Comparison of ENCODE assay signal across 25 cellular contexts in the genomic region with DNA sequence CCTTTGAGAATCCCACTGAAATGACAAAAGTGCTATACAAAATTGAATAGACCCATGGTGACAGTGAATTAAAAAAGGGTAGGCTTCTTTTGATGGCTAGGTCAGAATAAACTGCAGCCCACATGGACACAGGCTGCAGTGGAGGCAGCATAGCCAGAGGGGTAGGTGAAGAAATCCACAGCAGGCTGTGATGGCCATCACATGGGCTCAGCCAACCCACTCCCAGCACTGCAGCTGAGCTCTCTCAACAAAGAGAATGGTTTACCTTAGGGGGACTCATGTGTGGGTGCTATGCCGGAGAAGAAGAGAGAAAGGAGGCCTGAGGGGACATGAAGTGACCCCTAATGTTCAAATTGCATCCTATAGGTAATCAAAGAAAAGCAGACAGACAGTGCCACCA.
DNase-seq lines count a peak whose midpoint lies in the region; ATAC-seq and FAIRE-seq lines count a peak whose summit lies in the region.
"Had no signal": no experiment of that assay in that cellular context is flagged by ENCODE, and none has a peak within 500 bp of the region (broad histone marks: within the 10 kb centered on the region; RNA-seq: fewer than 3 reads in every experiment).

No MANE protein-coding gene starts in this region.

- no peaks in the 10 kb centered on the region for H3K9me3 ChIP-seq in Karpas-422 (ENCODE audit: low read length)
- H3K9me3 ChIP-seq in neuronal stem cell (replicated peaks in 1 of 2; ENCODE audit: control insufficient read depth in 2 of 2, insufficient read depth in 1 of 2, low read depth in 1 of 2, low read length in 2 of 2), result no peaks in the 10 kb centered on the region
- H3K9me3 ChIP-seq: MG63, ovary, Peyer's patch had no signal

- no peaks in the 10 kb centered on the region for H3K36me3 ChIP-seq in Karpas-422 (ENCODE audit: insufficient read depth, low read length)
- H3K36me3 ChIP-seq in neuronal stem cell (replicated peaks in 1 of 2; ENCODE audit: control insufficient read depth in 2 of 2, insufficient read depth in 2 of 2, low read length in 2 of 2), result no peaks in the 10 kb centered on the region
- H3K36me3 ChIP-seq: brain microvascular endothelial cell, MG63, ovary, Peyer's patch had no signal

- no peak overlapping the region for H3K4ac ChIP-seq in neuronal stem cell (ENCODE audit: low read length)

- no peaks in the 10 kb centered on the region for H4K20me1 ChIP-seq in Karpas-422 (ENCODE audit: insufficient read depth, low read depth, low read length)

- H2BK12ac ChIP-seq in neuronal stem cell (ENCODE audit: low read length), result no peak overlapping the region

- H3K4me1 ChIP-seq in Karpas-422 (ENCODE audit: low read length) (peaks cover 13% of the 10 kb centered on the region), neuronal stem cell (ENCODE audit: control insufficient read depth in 2 of 2, insufficient read depth in 1 of 2, low read depth in 1 of 2, low read length in 2 of 2) (peaks cover 0 to 2% of the 10 kb centered on the region in 2 donors)

- no peaks in the 10 kb centered on the region for H3K36me3 Mint-ChIP-seq in activated CD8-positive, alpha-beta memory T cell treated with anti-CD3 and anti-CD28 coated beads, Interleukin-2, amount 10 ng/mL, durations not matched to agents 7 days and 5 days
- H3K36me3 Mint-ChIP-seq in activated CD8-positive, alpha-beta T cell treated with anti-CD3 and anti-CD28 coated beads, Interleukin-2, amount 10 ng/mL, durations not matched to agents 7 days and 5 days (ENCODE audit: low read depth), result no peaks in the 10 kb centered on the region

- no peak for DNase-seq in activated CD8-positive, alpha-beta memory T cell treated with anti-CD3 and anti-CD28 coated beads, Interleukin-2, amount 10 ng/mL, durations not matched to agents 7 days and 5 days
- no peak for DNase-seq in activated CD8-positive, alpha-beta memory T cell treated with anti-CD3 and anti-CD28 coated beads, Interleukin-2, amount 50 U/mL, for 4 hours
- DNase-seq in Karpas-422 (no peak), neuronal stem cell (ENCODE audit: low spot score) (no peak), GM19239 (ENCODE audit: insufficient read length, low spot score) (no peak)
- no peak for DNase-seq in activated CD8-positive, alpha-beta T cell treated with anti-CD3 and anti-CD28 coated beads, Interleukin-2, amount 10 ng/mL, durations not matched to agents 7 days and 5 days
- DNase-seq: activated CD4-positive, alpha-beta T cell treated with anti-CD3 and anti-CD28 coated beads, Interleukin-2, amount 50 U/mL, for 4 hours; activated effector memory CD4-positive, alpha-beta T cell treated with Interleukin-2 at 50 U/mL for 16 hours; brain microvascular endothelial cell; H9; MG63; midbrain; naive thymus-derived CD4-positive, alpha-beta T cell; NCI-H1436 treated with DMSO at 0.1 percent for 48 hours; NCI-H2107; ovary; Peyer's patch; retina; SHP77 treated with DMSO at 0.1 percent for 48 hours; small intestine; T1000; trophoblast cell had no signal

- H3K27me3 Mint-ChIP-seq in activated CD8-positive, alpha-beta memory T cell treated with anti-CD3 and anti-CD28 coated beads, Interleukin-2, amount 10 ng/mL, durations not matched to agents 7 days and 5 days, result peaks cover 3% of the 10 kb centered on the region
- H3K27me3 Mint-ChIP-seq in activated CD8-positive, alpha-beta T cell treated with anti-CD3 and anti-CD28 coated beads, Interleukin-2, amount 10 ng/mL, durations not matched to agents 7 days and 5 days (ENCODE audit: low read depth), result no peaks in the 10 kb centered on the region
- H3K27me3 Mint-ChIP-seq: B cell; naive thymus-derived CD4-positive, alpha-beta T cell had no signal

- no peaks in the 10 kb centered on the region for H3K9me3 Mint-ChIP-seq in activated CD8-positive, alpha-beta memory T cell treated with anti-CD3 and anti-CD28 coated beads, Interleukin-2, amount 10 ng/mL, durations not matched to agents 7 days and 5 days (ENCODE audit: low read depth)
- no peaks in the 10 kb centered on the region for H3K9me3 Mint-ChIP-seq in activated CD8-positive, alpha-beta T cell treated with anti-CD3 and anti-CD28 coated beads, Interleukin-2, amount 10 ng/mL, durations not matched to agents 7 days and 5 days (ENCODE audit: insufficient read depth)
- H3K9me3 Mint-ChIP-seq: H9; naive thymus-derived CD4-positive, alpha-beta T cell had no signal

- H3K79me2 ChIP-seq in Karpas-422 (ENCODE audit: low read length), result no peaks in the 10 kb centered on the region

- H2AK5ac ChIP-seq in neuronal stem cell (ENCODE audit: low read depth, low read length), result no peak overlapping the region

- POLR2A ChIA-PET in activated CD8-positive, alpha-beta T cell treated with anti-CD3 and anti-CD28 coated beads, Interleukin-2, amount 10 ng/mL, durations not matched to agents 7 days and 5 days (lab: Charles Lee), result no interaction called here

- CTCF ChIA-PET in activated CD8-positive, alpha-beta memory T cell treated with anti-CD3 and anti-CD28 coated beads, Interleukin-2, amount 10 ng/mL, durations not matched to agents 7 days and 5 days (lab: Charles Lee), result no interaction called here
- CTCF ChIA-PET in activated CD8-positive, alpha-beta T cell treated with anti-CD3 and anti-CD28 coated beads, Interleukin-2, amount 10 ng/mL, durations not matched to agents 7 days and 5 days (lab: Charles Lee), result no interaction called here

- H3K4me3 ChIP-seq in Karpas-422 (ENCODE audit: low read length) (no peak overlapping the region), neuronal stem cell (ENCODE audit: low read length in 2 of 2) (no peak overlapping the region)
- H3K4me3 ChIP-seq: MG63, ovary, Peyer's patch had no signal

- no peak for FAIRE-seq in GM19239 (lab: Jason Lieb, UNC)

- H3K79me1 ChIP-seq in neuronal stem cell (ENCODE audit: low read depth, low read length), result no peaks in the 10 kb centered on the region

- H3K9me2 ChIP-seq in Karpas-422 (replicated peaks; ENCODE audit: insufficient read depth, low read length), result no peaks in the 10 kb centered on the region

- H2BK5ac ChIP-seq in neuronal stem cell (ENCODE audit: low read length), result no peak overlapping the region

- peak overlapping the region; percentile 18 for H3K4me2 ChIP-seq in Karpas-422 (ENCODE audit: low read depth, low read length, poor library complexity, severe bottlenecking)
- no peak overlapping the region for H3K4me2 ChIP-seq in neuronal stem cell (ENCODE audit: insufficient read depth, low read length, poor library complexity, severe bottlenecking)

- WGBS in neuronal stem cell (ENCODE audit: extremely low coverage in 2 of 2, insufficient read length in 2 of 2, insufficient replicate concordance in 1 of 2), 2 donors, result no CpG with 5 or more reads among the region's 1 CpG

- H4K8ac ChIP-seq in neuronal stem cell (ENCODE audit: low read depth, low read length), result no peak overlapping the region

- H4K91ac ChIP-seq in neuronal stem cell (ENCODE audit: low read depth, low read length, poor library complexity), result no peak overlapping the region

- H3K27ac ChIP-seq in Karpas-422 (ENCODE audit: low read length) (no peak overlapping the region), neuronal stem cell (replicated peaks; ENCODE audit: low read length) (no peak overlapping the region)
- H3K27ac ChIP-seq: brain microvascular endothelial cell, ovary, Peyer's patch had no signal

- H3K9ac ChIP-seq in Karpas-422 (ENCODE audit: low read length) (no peak overlapping the region), neuronal stem cell (ENCODE audit: low read depth, low read length, poor library complexity) (no peak overlapping the region)

- H3K23ac ChIP-seq in neuronal stem cell (ENCODE audit: low read depth, low read length, poor library complexity), result no peak overlapping the region

- H3K27me3 ChIP-seq in Karpas-422 (ENCODE audit: low read length), result no peaks in the 10 kb centered on the region
- H3K27me3 ChIP-seq in neuronal stem cell (ENCODE audit: control insufficient read depth in 3 of 3, insufficient read depth in 3 of 3, low read depth in 1 of 3, low read length in 3 of 3), result no peaks in the 10 kb centered on the region
- H3K27me3 ChIP-seq: brain microvascular endothelial cell, MG63, ovary, Peyer's patch had no signal

- H2BK120ac ChIP-seq in neuronal stem cell (ENCODE audit: low read depth, low read length), result no peak overlapping the region

- H3K27ac Mint-ChIP-seq in activated CD8-positive, alpha-beta memory T cell treated with anti-CD3 and anti-CD28 coated beads, Interleukin-2, amount 10 ng/mL, durations not matched to agents 7 days and 5 days, result no peak overlapping the region
- H3K27ac Mint-ChIP-seq in activated CD8-positive, alpha-beta T cell treated with anti-CD3 and anti-CD28 coated beads, Interleukin-2, amount 10 ng/mL, durations not matched to agents 7 days and 5 days, result no peak overlapping the region
- H3K27ac Mint-ChIP-seq: B cell; naive thymus-derived CD4-positive, alpha-beta T cell had no signal

- no peaks in the 10 kb centered on the region for H3K4me1 Mint-ChIP-seq in activated CD8-positive, alpha-beta memory T cell treated with anti-CD3 and anti-CD28 coated beads, Interleukin-2, amount 10 ng/mL, durations not matched to agents 7 days and 5 days
- no peaks in the 10 kb centered on the region for H3K4me1 Mint-ChIP-seq in activated CD8-positive, alpha-beta T cell treated with anti-CD3 and anti-CD28 coated beads, Interleukin-2, amount 10 ng/mL, durations not matched to agents 7 days and 5 days (ENCODE audit: low read depth)
- H3K4me1 Mint-ChIP-seq: H9 had no signal

- H3K18ac ChIP-seq in neuronal stem cell (ENCODE audit: low read length), result no peak overlapping the region

- H2AFZ ChIP-seq in Karpas-422 (ENCODE audit: low read length), result peak overlapping the region; percentile 90
- peak overlapping the region; percentile 48 for H2AFZ ChIP-seq in neuronal stem cell (ENCODE audit: low read length)

- H3K14ac ChIP-seq in neuronal stem cell (ENCODE audit: low read length), result no peak overlapping the region

- peak; percentile 39 for ATAC-seq in activated CD8-positive, alpha-beta memory T cell treated with anti-CD3 and anti-CD28 coated beads, Interleukin-2, amount 10 ng/mL, durations not matched to agents 7 days and 5 days
- ATAC-seq in activated CD8-positive, alpha-beta T cell treated with anti-CD3 and anti-CD28 coated beads, Interleukin-2, amount 10 ng/mL, durations not matched to agents 7 days and 5 days, result peak; percentile 66
- ATAC-seq in HG02678 (IDR thresholded peaks at IDR 0.05; ENCODE audit: unreplicated experiment) (no peak), GM18870 (IDR thresholded peaks at IDR 0.05; ENCODE audit: unreplicated experiment) (no peak)
- ATAC-seq: naive thymus-derived CD4-positive, alpha-beta T cell had no signal

- H3K4me3 Mint-ChIP-seq in activated CD8-positive, alpha-beta memory T cell treated with anti-CD3 and anti-CD28 coated beads, Interleukin-2, amount 10 ng/mL, durations not matched to agents 7 days and 5 days, result no peak overlapping the region
- H3K4me3 Mint-ChIP-seq in activated CD8-positive, alpha-beta T cell treated with anti-CD3 and anti-CD28 coated beads, Interleukin-2, amount 10 ng/mL, durations not matched to agents 7 days and 5 days, result no peak overlapping the region
- H3K4me3 Mint-ChIP-seq: B cell; H9; naive thymus-derived CD4-positive, alpha-beta T cell had no signal

- H2BK15ac ChIP-seq in neuronal stem cell (ENCODE audit: low read length), result no peak overlapping the region

Comparison
In these comparisons a context has a peak if more than half of its experiments do, and no peak if none do; other contexts are left out.
1. ATAC-seq: peak in activated CD8-positive, alpha-beta memory T cell treated with anti-CD3 and anti-CD28 coated beads, Interleukin-2, amount 10 ng/mL, durations not matched to agents 7 days and 5 days (single experiment) and activated CD8-positive, alpha-beta T cell treated with anti-CD3 and anti-CD28 coated beads, Interleukin-2, amount 10 ng/mL, durations not matched to agents 7 days and 5 days (single experiment); none in HG02678 (single experiment) and GM18870 (single experiment).